1 cellular context compared by ENCODE assay signal in genomic region chr14:74478996-74479635, GRCh38.
A peak's percentile ranks its signal among the peaks of the same experiment; 100 is the strongest.
TF ChIP-seq lines count a peak whose summit lies in the region.

No MANE protein-coding gene starts in this region.

TF ChIP-seq in HepG2, 621 proteins besides CTCF, POLR2A, EP300 and RAD21:
- TF ChIP-seq, protein P1, sequence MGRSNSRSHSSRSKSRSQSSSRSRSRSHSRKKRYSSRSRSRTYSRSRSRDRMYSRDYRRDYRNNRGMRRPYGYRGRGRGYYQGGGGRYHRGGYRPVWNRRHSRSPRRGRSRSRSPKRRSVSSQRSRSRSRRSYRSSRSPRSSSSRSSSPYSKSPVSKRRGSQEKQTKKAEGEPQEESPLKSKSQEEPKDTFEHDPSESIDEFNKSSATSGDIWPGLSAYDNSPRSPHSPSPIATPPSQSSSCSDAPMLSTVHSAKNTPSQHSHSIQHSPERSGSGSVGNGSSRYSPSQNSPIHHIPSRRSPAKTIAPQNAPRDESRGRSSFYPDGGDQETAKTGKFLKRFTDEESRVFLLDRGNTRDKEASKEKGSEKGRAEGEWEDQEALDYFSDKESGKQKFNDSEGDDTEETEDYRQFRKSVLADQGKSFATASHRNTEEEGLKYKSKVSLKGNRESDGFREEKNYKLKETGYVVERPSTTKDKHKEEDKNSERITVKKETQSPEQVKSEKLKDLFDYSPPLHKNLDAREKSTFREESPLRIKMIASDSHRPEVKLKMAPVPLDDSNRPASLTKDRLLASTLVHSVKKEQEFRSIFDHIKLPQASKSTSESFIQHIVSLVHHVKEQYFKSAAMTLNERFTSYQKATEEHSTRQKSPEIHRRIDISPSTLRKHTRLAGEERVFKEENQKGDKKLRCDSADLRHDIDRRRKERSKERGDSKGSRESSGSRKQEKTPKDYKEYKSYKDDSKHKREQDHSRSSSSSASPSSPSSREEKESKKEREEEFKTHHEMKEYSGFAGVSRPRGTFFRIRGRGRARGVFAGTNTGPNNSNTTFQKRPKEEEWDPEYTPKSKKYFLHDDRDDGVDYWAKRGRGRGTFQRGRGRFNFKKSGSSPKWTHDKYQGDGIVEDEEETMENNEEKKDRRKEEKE (IDR thresholded peaks at IDR 0.05), result no peak
- TF ChIP-seq SMC3 (IDR thresholded peaks at IDR 0.05; ENCODE audit: low read length), result peak; percentile 58
- no peak for TF ChIP-seq ZNF564 (CRISPR knock-in tag; IDR thresholded peaks at IDR 0.05)
- peak; percentile 74 for TF ChIP-seq STAG1 (CRISPR knock-in tag; IDR thresholded peaks at IDR 0.05)
